12 cellular contexts compared by ENCODE assay signal in the genomic region with DNA sequence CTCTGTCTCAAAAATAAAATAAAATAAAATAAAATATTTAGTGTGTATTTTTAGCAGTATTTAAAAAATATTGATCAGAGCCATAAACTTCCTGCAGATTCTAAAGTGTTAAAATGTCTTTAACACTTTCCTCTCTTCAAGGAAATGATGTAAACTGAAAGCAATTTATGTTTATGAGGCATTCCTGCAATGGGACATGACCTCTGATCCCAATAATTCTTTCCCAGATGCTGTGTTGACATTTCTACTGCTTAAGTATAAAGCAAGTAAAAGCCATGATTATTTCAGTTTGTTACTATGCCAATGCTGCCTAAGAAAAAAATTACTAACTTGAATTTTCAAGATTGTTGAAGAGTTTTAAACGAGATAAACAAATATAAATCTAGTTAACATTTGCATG. TPM values are rescaled to one million over a fixed set of nuclear protein-coding genes. Genes with fewer than 3 reads are reported as not detected.
DNase-seq lines count a peak whose midpoint lies in the region; ATAC-seq and TF ChIP-seq lines count a peak whose summit lies in the region.
"Had no signal": no experiment of that assay in that cellular context is flagged by ENCODE, and none has a peak within 500 bp of the region (broad histone marks: within the 10 kb centered on the region; RNA-seq: fewer than 3 reads in every experiment).

No MANE protein-coding gene starts in this region.

- H3K4me3 ChIP-seq in Caco-2 (ENCODE audit: low read depth, low read length) (no peak overlapping the region), mesendoderm (ENCODE audit: low read length) (no peak overlapping the region)
- H3K4me3 ChIP-seq: tibial artery had no signal

- H3K23ac ChIP-seq in mesendoderm (ENCODE audit: low read length) = no peak overlapping the region

- H2BK5ac ChIP-seq in mesendoderm (ENCODE audit: low read length) = no peak overlapping the region

- H3K27ac Mint-ChIP-seq in Caco-2 (ENCODE audit: unreplicated experiment) = peak overlapping the region; percentile 74
- H3K27ac Mint-ChIP-seq in chondrocyte (ENCODE audit: unreplicated experiment) = peak overlapping the region; percentile 99
- H3K27ac Mint-ChIP-seq in activated naive CD8-positive, alpha-beta T cell treated with anti-CD3 and anti-CD28 coated beads for 36 hours = no peak overlapping the region
- no peak overlapping the region for H3K27ac Mint-ChIP-seq in naive thymus-derived CD8-positive, alpha-beta T cell

- H3K79me2 ChIP-seq in mesendoderm (ENCODE audit: control insufficient read depth, insufficient read depth, low read length) = no peaks in the 10 kb centered on the region

- no peak for TF ChIP-seq CTCF in Caco-2 (IDR thresholded peaks at IDR 0.05; ENCODE audit: insufficient read depth in 1 of 2, low read depth in 1 of 2, low read length in 1 of 2, severe bottlenecking in 1 of 2, unreplicated experiment in 1 of 2)
- TF ChIP-seq CTCF in chondrocyte (IDR thresholded peaks at IDR 0.05) = no peak

- H3K36me3 ChIP-seq in Caco-2 (ENCODE audit: control insufficient read depth, insufficient read depth, low read length) = no peaks in the 10 kb centered on the region; the same call in 1 of the 2 replicates
- no peaks in the 10 kb centered on the region for H3K36me3 ChIP-seq in mesendoderm (ENCODE audit: control insufficient read depth, insufficient read depth, low read length)
- H3K36me3 ChIP-seq: neutrophil, tibial artery had no signal

- H3K18ac ChIP-seq in mesendoderm (ENCODE audit: low read length) = no peak overlapping the region

- H3K9me3 Mint-ChIP-seq in Caco-2 (ENCODE audit: unreplicated experiment) (no peaks in the 10 kb centered on the region), chondrocyte (ENCODE audit: low read depth) (no peaks in the 10 kb centered on the region)
- H3K9me3 Mint-ChIP-seq in activated naive CD8-positive, alpha-beta T cell treated with anti-CD3 and anti-CD28 coated beads for 36 hours = no peaks in the 10 kb centered on the region
- no peaks in the 10 kb centered on the region for H3K9me3 Mint-ChIP-seq in naive thymus-derived CD8-positive, alpha-beta T cell

- no peak overlapping the region for H4K8ac ChIP-seq in mesendoderm (ENCODE audit: low read depth, low read length)

- no peak overlapping the region for H3K27ac ChIP-seq in mesendoderm (ENCODE audit: low read depth, low read length)

- no peak overlapping the region for H2BK120ac ChIP-seq in mesendoderm (ENCODE audit: low read depth, low read length)

- H3K4me3 Mint-ChIP-seq in Caco-2 (ENCODE audit: unreplicated experiment) = no peak overlapping the region
- H3K4me3 Mint-ChIP-seq in chondrocyte (ENCODE audit: unreplicated experiment) = no peak overlapping the region
- no peak overlapping the region for H3K4me3 Mint-ChIP-seq in activated naive CD8-positive, alpha-beta T cell treated with anti-CD3 and anti-CD28 coated beads for 36 hours
- no peak overlapping the region for H3K4me3 Mint-ChIP-seq in naive thymus-derived CD8-positive, alpha-beta T cell

- ATAC-seq in naive thymus-derived CD8-positive, alpha-beta T cell = no peak
- ATAC-seq in GM18867 (IDR thresholded peaks at IDR 0.05; ENCODE audit: unreplicated experiment) = no peak

- peaks cover 6% of the 10 kb centered on the region for H3K36me3 Mint-ChIP-seq in Caco-2 (ENCODE audit: insufficient read depth, unreplicated experiment)
- no peaks in the 10 kb centered on the region for H3K36me3 Mint-ChIP-seq in chondrocyte (ENCODE audit: low read depth)
- H3K36me3 Mint-ChIP-seq in activated naive CD8-positive, alpha-beta T cell treated with anti-CD3 and anti-CD28 coated beads for 36 hours = peaks cover 21% of the 10 kb centered on the region
- H3K36me3 Mint-ChIP-seq in naive thymus-derived CD8-positive, alpha-beta T cell = peaks cover 0 to 8% (median 3%) of the 10 kb centered on the region in 3 donors

- no peak overlapping the region for H2BK15ac ChIP-seq in mesendoderm (replicated peaks; ENCODE audit: low read depth)

- no peak overlapping the region for H4K5ac ChIP-seq in mesendoderm (ENCODE audit: low read length)

- BruUV-seq in Caco-2 (replicated peaks; lab: Mats Ljungman, UMichigan) = no TSS peak

- no peak overlapping the region for H3K56ac ChIP-seq in mesendoderm (ENCODE audit: low read length)

- CTCF ChIA-PET in Caco-2 (lab: Charles Lee) = no interaction called here

- H3K4me2 ChIP-seq in mesendoderm (ENCODE audit: low read length) = no peak overlapping the region

- H3K4me1 ChIP-seq in Caco-2 = peaks cover 28% of the 10 kb centered on the region
- peaks cover 2% of the 10 kb centered on the region for H3K4me1 ChIP-seq in mesendoderm (ENCODE audit: control insufficient read depth, low read depth, low read length)

- no CpG with 5 or more reads among the region's 1 CpG for WGBS in mesendoderm (ENCODE audit: extremely low coverage, insufficient coverage, low lambda C conversion rate)

- no peak overlapping the region for H3K9ac ChIP-seq in mesendoderm (ENCODE audit: low read length)

- peak in 1 of 2 experiments; percentile 59 for DNase-seq in Caco-2
- DNase-seq in NCI-H2227 (lab: John Stamatoyannopoulos, UW; ENCODE audit: unreplicated experiment) = peak; percentile 13
- DNase-seq in chondrocyte (ENCODE audit: low spot score) = no peak
- peak; percentile 85 for DNase-seq in mesendoderm
- DNase-seq in medulla oblongata (ENCODE audit: extremely low spot score) = no peak
- no peak for DNase-seq in activated naive CD8-positive, alpha-beta T cell treated with anti-CD3 and anti-CD28 coated beads for 36 hours
- DNase-seq in naive thymus-derived CD8-positive, alpha-beta T cell = no peak
- DNase-seq: NCI-H2081; stimulated activated CD4-positive, alpha-beta T cell treated with anti-CD3 and anti-CD28 coated beads, Interleukin-4, amount 100 ng/mL, for 4 hours; tibial artery had no signal

- H3K79me1 ChIP-seq in mesendoderm (ENCODE audit: low read length) = no peaks in the 10 kb centered on the region

- H3K9me3 ChIP-seq in Caco-2 = no peaks in the 10 kb centered on the region
- H3K9me3 ChIP-seq: neutrophil, tibial artery had no signal

- no peak overlapping the region for H2AK5ac ChIP-seq in mesendoderm (ENCODE audit: low read length)

- H3K4me1 Mint-ChIP-seq in Caco-2 (ENCODE audit: low read depth, unreplicated experiment) = peaks cover 8% of the 10 kb centered on the region
- peaks cover 49% of the 10 kb centered on the region for H3K4me1 Mint-ChIP-seq in chondrocyte (ENCODE audit: low read depth)
- H3K4me1 Mint-ChIP-seq in activated naive CD8-positive, alpha-beta T cell treated with anti-CD3 and anti-CD28 coated beads for 36 hours = peaks cover 16% of the 10 kb centered on the region
- peaks cover 18 to 76% (median 32%) of the 10 kb centered on the region in 4 donors for H3K4me1 Mint-ChIP-seq in naive thymus-derived CD8-positive, alpha-beta T cell

- intact Hi-C loops in Caco-2 (cut with micrococcal nuclease; ENCODE audit: unreplicated experiment) = loop anchor here (1.0 kb wide), 1 partner anchor 48 kb away; no protein-coding TSS in a partner anchor

- H3K27me3 ChIP-seq in Caco-2 (replicated peaks; ENCODE audit: control insufficient read depth, insufficient read depth, low read length) (no peaks in the 10 kb centered on the region), mesendoderm (ENCODE audit: insufficient read depth, low read length, poor library complexity) (no peaks in the 10 kb centered on the region)
- H3K27me3 ChIP-seq: neutrophil, tibial artery had no signal

- H3K27me3 Mint-ChIP-seq in Caco-2 (ENCODE audit: insufficient read depth, unreplicated experiment) (no peaks in the 10 kb centered on the region), chondrocyte (ENCODE audit: low read depth) (no peaks in the 10 kb centered on the region)
- H3K27me3 Mint-ChIP-seq in activated naive CD8-positive, alpha-beta T cell treated with anti-CD3 and anti-CD28 coated beads for 36 hours = no peaks in the 10 kb centered on the region
- no peaks in the 10 kb centered on the region for H3K27me3 Mint-ChIP-seq in naive thymus-derived CD8-positive, alpha-beta T cell

- POLR2A ChIA-PET in Caco-2 (lab: Charles Lee) = no interaction called here
- POLR2A ChIA-PET in naive thymus-derived CD8-positive, alpha-beta T cell (lab: Charles Lee) = no interaction called here

- peak overlapping the region; percentile 44 for H3K4ac ChIP-seq in mesendoderm (ENCODE audit: low read depth, low read length)

RNA-seq across cellular contexts. Expression of gene COQ2, which starts 29.0 kb away (rescaled TPM):
- 22.0 and 24.2 TPM in 2 replicates for total RNA-seq in Caco-2 (2022)
- 8.5 to 10.1 TPM (median 9.3 TPM) in 3 replicates for total RNA-seq in chondrocyte
- 30.4 TPM for polyA plus RNA-seq in mesendoderm (2013, experiment 1 of 2)
- 29.4 TPM for polyA plus RNA-seq in mesendoderm (2013, experiment 2 of 2)
- 10 to 100 TPM; 24.8 to 25.1 TPM for total RNA-seq in activated naive CD8-positive, alpha-beta T cell treated with anti-CD3 and anti-CD28 coated beads for 36 hours
- 1 to 10 TPM; 5.3 to 5.9 TPM for total RNA-seq in naive thymus-derived CD8-positive, alpha-beta T cell
- polyA plus RNA-seq in naive thymus-derived CD8-positive, alpha-beta T cell = 1 to 10 TPM; 5.0 to 8.1 (median 5.2) TPM

Comparison
In these comparisons a context has a peak if more than half of its experiments do, and no peak if none do; other contexts are left out.
1. DNase-seq: peak in NCI-H2227 (single experiment) and mesendoderm (single experiment); none in chondrocyte (single experiment), medulla oblongata (single experiment), activated naive CD8-positive, alpha-beta T cell treated with anti-CD3 and anti-CD28 coated beads for 36 hours (single experiment) and naive thymus-derived CD8-positive, alpha-beta T cell (0 of 10).
2. H3K27ac Mint-ChIP-seq: peak in Caco-2 (single experiment) and chondrocyte (single experiment); none in activated naive CD8-positive, alpha-beta T cell treated with anti-CD3 and anti-CD28 coated beads for 36 hours (single experiment) and naive thymus-derived CD8-positive, alpha-beta T cell (0 of 10).